ENCODE assay signal across 24 cellular contexts in the genomic region with DNA sequence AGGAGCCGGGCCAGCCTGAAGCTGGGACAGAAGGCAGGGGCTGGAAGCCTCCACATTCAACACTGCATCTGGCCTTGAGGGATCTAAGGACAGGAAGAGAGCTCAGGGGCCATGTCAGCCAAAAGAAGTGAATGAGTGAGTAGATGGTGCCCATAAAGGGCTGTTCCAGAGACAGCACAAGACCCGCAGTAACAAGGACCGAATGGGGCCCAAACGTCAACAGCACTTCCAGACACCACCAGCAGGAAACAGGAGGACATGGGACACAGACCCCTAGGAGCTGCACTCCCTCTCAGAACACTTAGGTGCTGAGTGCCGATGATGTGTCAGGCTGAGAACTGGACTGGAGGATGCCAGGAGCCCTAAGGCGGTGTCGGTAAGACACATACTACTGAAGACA.
"Had no signal": no experiment of that assay in that cellular context is flagged by ENCODE, and none has a peak within 500 bp of the region (broad histone marks: within the 10 kb centered on the region; RNA-seq: fewer than 3 reads in every experiment).

No MANE protein-coding gene starts in this region.

- FAIRE-seq: HTR-8/SVneo, RCC 7860 had no signal

- DNase-seq: KBM-7, MM.1S, NCI-H1092 treated with DMSO at 0.1 percent for 48 hours, NCI-H1436, NCI-H187, NCI-H2029, NCI-H2081 treated with DMSO at 0.1 percent for 48 hours, NCI-H2171, NCI-H226, NCI-H446, NCI-H510A, NCI-H524 treated with DMSO at 0.1 percent for 48 hours, NCI-H69, NCI-H774, Right ventricle myocardium superior, RPMI8226, SIG-M5, SK-N-SH, SW 1271, T-cell had no signal

- H3K27ac Mint-ChIP-seq: T-cell had no signal

- H3K27ac ChIP-seq: HL-60, SJSA1 had no signal

- H3K9me3 ChIP-seq: SJSA1, SK-N-SH had no signal

- H3K9ac ChIP-seq: SK-N-SH had no signal

- H3K4me1 Mint-ChIP-seq: T-cell had no signal

- H3K27me3 ChIP-seq: SJSA1 had no signal

- H3K36me3 ChIP-seq: SJSA1 had no signal

- H3K4me1 ChIP-seq: SJSA1 had no signal

- ATAC-seq: T-cell had no signal

- H3K4me3 Mint-ChIP-seq: T-cell had no signal

- H3K4me3 ChIP-seq: SJSA1 had no signal

- H3K4me2 ChIP-seq: SK-N-SH had no signal
